Comparison of ENCODE assay signal across 25 cellular contexts in the genomic region with DNA sequence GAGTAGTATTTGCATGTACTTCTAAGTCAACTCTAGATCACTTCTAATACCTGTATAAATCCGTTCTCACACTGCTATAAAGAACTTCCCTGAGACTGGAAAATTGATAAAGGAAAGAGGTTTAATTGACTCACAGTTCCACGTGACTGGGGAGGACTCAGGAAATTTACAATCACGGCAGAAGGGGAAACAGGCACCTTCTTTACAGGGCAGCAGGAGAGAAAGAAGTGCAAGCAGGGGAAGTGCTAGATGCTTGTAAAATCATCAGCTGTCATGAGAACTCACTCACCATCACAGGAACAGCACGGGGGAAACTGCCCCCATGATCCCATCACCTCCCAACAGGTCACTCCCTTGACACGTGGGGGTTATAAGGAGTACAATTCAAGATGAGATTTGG.
"Had no signal": no experiment of that assay in that cellular context is flagged by ENCODE, and none has a peak within 500 bp of the region (broad histone marks: within the 10 kb centered on the region; RNA-seq: fewer than 3 reads in every experiment).

No MANE protein-coding gene starts in this region.

- H3K36me3 Mint-ChIP-seq: activated CD4-positive, alpha-beta memory T cell treated with anti-CD3 and anti-CD28 coated beads for 36 hours; activated naive CD4-positive, alpha-beta T cell treated with anti-CD3 and anti-CD28 coated beads, Interleukin-2, amount 10 ng/mL, durations not matched to agents 7 days and 5 days; activated naive CD8-positive, alpha-beta T cell treated with anti-CD3 and anti-CD28 coated beads, Interleukin-2, amount 10 ng/mL, durations not matched to agents 7 days and 5 days; natural killer cell; stimulated activated effector memory CD8-positive, alpha-beta T cell treated with anti-CD3 and anti-CD28 coated beads, Interleukin-12 subunit alpha, Interleukin-12 subunit beta, amount 100 ng/mL, for 72 hours; type B pancreatic cell had no signal

- H3K9me3 Mint-ChIP-seq: activated CD4-positive, alpha-beta memory T cell treated with anti-CD3 and anti-CD28 coated beads for 36 hours; activated naive CD4-positive, alpha-beta T cell treated with anti-CD3 and anti-CD28 coated beads, Interleukin-2, amount 10 ng/mL, durations not matched to agents 7 days and 5 days; activated naive CD8-positive, alpha-beta T cell treated with anti-CD3 and anti-CD28 coated beads, Interleukin-2, amount 10 ng/mL, durations not matched to agents 7 days and 5 days; activated T-cell treated with anti-CD3 and anti-CD28 coated beads, Interleukin-2, amount 50 U/mL, for 24 hours; effector memory CD8-positive, alpha-beta T cell; natural killer cell; stimulated activated effector memory CD8-positive, alpha-beta T cell treated with anti-CD3 and anti-CD28 coated beads, Interleukin-12 subunit alpha, Interleukin-12 subunit beta, amount 100 ng/mL, for 72 hours; stimulated activated naive CD8-positive, alpha-beta T cell treated with anti-CD3 and anti-CD28 coated beads, Interleukin-15, amount 100 ng/mL, for 72 hours; type B pancreatic cell had no signal

- H3K27me3 Mint-ChIP-seq: activated CD4-positive, alpha-beta memory T cell treated with anti-CD3 and anti-CD28 coated beads for 36 hours; activated naive CD4-positive, alpha-beta T cell treated with anti-CD3 and anti-CD28 coated beads, Interleukin-2, amount 10 ng/mL, durations not matched to agents 7 days and 5 days; activated T-cell treated with anti-CD3 and anti-CD28 coated beads, Interleukin-2, amount 50 U/mL, for 24 hours; type B pancreatic cell had no signal

- DNase-seq: activated CD4-positive, alpha-beta memory T cell treated with anti-CD3 and anti-CD28 coated beads for 36 hours; activated CD4-positive, alpha-beta T cell treated with anti-CD3 and anti-CD28 coated beads for 48 hours; activated CD8-positive, alpha-beta memory T cell treated with anti-CD3 and anti-CD28 coated beads, Interleukin-2, amount 50 U/mL, for 4 hours; activated gamma-delta T cell; activated naive CD4-positive, alpha-beta T cell treated with anti-CD3 and anti-CD28 coated beads, Interleukin-2, amount 10 ng/mL, durations not matched to agents 7 days and 5 days; activated naive CD8-positive, alpha-beta T cell treated with anti-CD3 and anti-CD28 coated beads, Interleukin-2, amount 10 ng/mL, durations not matched to agents 7 days and 5 days; activated T-cell treated with anti-CD3 and anti-CD28 coated beads, Interleukin-2, amount 50 U/mL, for 24 hours; brain microvascular endothelial cell; effector memory CD8-positive, alpha-beta T cell; erythroblast; head of caudate nucleus; hippocampal formation; left cardiac atrium; natural killer cell; right lobe of liver; stimulated activated CD4-positive, alpha-beta T cell treated with anti-CD3 and anti-CD28 coated beads, Interleukin-4, amount 100 ng/mL, for 24 hours; stimulated activated naive CD8-positive, alpha-beta T cell treated with anti-CD3 and anti-CD28 coated beads, Interleukin-15, amount 100 ng/mL, for 72 hours; substantia nigra; uterus had no signal

- H3K4me3 ChIP-seq: ascending aorta, coronary artery, right lobe of liver, uterus had no signal

- H3K27ac ChIP-seq: ascending aorta, brain microvascular endothelial cell, coronary artery, right lobe of liver, uterus had no signal

- H3K9me3 ChIP-seq: ascending aorta, right lobe of liver, uterus had no signal

- ATAC-seq: activated CD4-positive, CD25-positive, alpha-beta regulatory T cell treated with anti-CD3 and anti-CD28 coated beads, Interleukin-2, amount 50 U/mL, for 24 hours; effector memory CD8-positive, alpha-beta T cell; left cardiac atrium; natural killer cell; right lobe of liver; stimulated activated effector memory CD8-positive, alpha-beta T cell treated with anti-CD3 and anti-CD28 coated beads, Interleukin-12 subunit alpha, Interleukin-12 subunit beta, amount 100 ng/mL, for 72 hours; stimulated activated naive CD8-positive, alpha-beta T cell treated with anti-CD3 and anti-CD28 coated beads, Interleukin-15, amount 100 ng/mL, for 72 hours had no signal

- H3K4me1 Mint-ChIP-seq: activated naive CD4-positive, alpha-beta T cell treated with anti-CD3 and anti-CD28 coated beads, Interleukin-2, amount 10 ng/mL, durations not matched to agents 7 days and 5 days; natural killer cell; stimulated activated effector memory CD8-positive, alpha-beta T cell treated with anti-CD3 and anti-CD28 coated beads, Interleukin-12 subunit alpha, Interleukin-12 subunit beta, amount 100 ng/mL, for 72 hours had no signal

- H3K27me3 ChIP-seq: ascending aorta, brain microvascular endothelial cell, right lobe of liver, uterus had no signal

- H3K4me1 ChIP-seq: ascending aorta, right lobe of liver, uterus had no signal

- H3K4me3 Mint-ChIP-seq: activated CD4-positive, alpha-beta memory T cell treated with anti-CD3 and anti-CD28 coated beads for 36 hours; activated naive CD4-positive, alpha-beta T cell treated with anti-CD3 and anti-CD28 coated beads, Interleukin-2, amount 10 ng/mL, durations not matched to agents 7 days and 5 days; activated naive CD8-positive, alpha-beta T cell treated with anti-CD3 and anti-CD28 coated beads, Interleukin-2, amount 10 ng/mL, durations not matched to agents 7 days and 5 days; activated T-cell treated with anti-CD3 and anti-CD28 coated beads, Interleukin-2, amount 50 U/mL, for 24 hours; effector memory CD8-positive, alpha-beta T cell; natural killer cell; stimulated activated effector memory CD8-positive, alpha-beta T cell treated with anti-CD3 and anti-CD28 coated beads, Interleukin-12 subunit alpha, Interleukin-12 subunit beta, amount 100 ng/mL, for 72 hours; stimulated activated naive CD8-positive, alpha-beta T cell treated with anti-CD3 and anti-CD28 coated beads, Interleukin-15, amount 100 ng/mL, for 72 hours; type B pancreatic cell had no signal

- H3K36me3 ChIP-seq: ascending aorta, brain microvascular endothelial cell, right lobe of liver, uterus had no signal

- H3K27ac Mint-ChIP-seq: activated CD4-positive, alpha-beta memory T cell treated with anti-CD3 and anti-CD28 coated beads for 36 hours; activated naive CD4-positive, alpha-beta T cell treated with anti-CD3 and anti-CD28 coated beads, Interleukin-2, amount 10 ng/mL, durations not matched to agents 7 days and 5 days; activated naive CD8-positive, alpha-beta T cell treated with anti-CD3 and anti-CD28 coated beads, Interleukin-2, amount 10 ng/mL, durations not matched to agents 7 days and 5 days; activated T-cell treated with anti-CD3 and anti-CD28 coated beads, Interleukin-2, amount 50 U/mL, for 24 hours; effector memory CD8-positive, alpha-beta T cell; natural killer cell; progenitor cell of endocrine pancreas; stimulated activated effector memory CD8-positive, alpha-beta T cell treated with anti-CD3 and anti-CD28 coated beads, Interleukin-12 subunit alpha, Interleukin-12 subunit beta, amount 100 ng/mL, for 72 hours; type B pancreatic cell had no signal
